Comparison of ENCODE assay signal across 20 cellular contexts in genomic region chr6:14748679-14749078, GRCh38.
A peak's percentile ranks its signal among the peaks of the same experiment; 100 is the strongest.
DNase-seq lines count a peak whose midpoint lies in the region; ATAC-seq, FAIRE-seq and TF ChIP-seq lines count a peak whose summit lies in the region.
"Had no signal": no experiment of that assay in that cellular context is flagged by ENCODE, and none has a peak within 500 bp of the region (broad histone marks: within the 10 kb centered on the region; RNA-seq: fewer than 3 reads in every experiment).

No MANE protein-coding gene starts in this region.

- CTCF ChIA-PET in HCT116 (lab: Charles Lee) (no interaction called here), HepG2 (lab: Yijun Ruan, JAX; ENCODE audit: low intra/inter-chr PET ratio, low total read pairs) (no interaction called here)
- CTCF ChIA-PET in activated CD4-positive, alpha-beta memory T cell treated with anti-CD3 and anti-CD28 coated beads, Interleukin-2, amount 10 ng/mL, durations not matched to agents 7 days and 5 days (lab: Charles Lee) = interaction anchor here (1.0 kb wide), 1 partner anchor 83 kb away, joined by 3 read pairs; no protein-coding TSS in a partner anchor

- H3K9me2 ChIP-seq in HCT116 (ENCODE audit: insufficient read depth) = no peaks in the 10 kb centered on the region

- no peaks in the 10 kb centered on the region for H3K36me3 Mint-ChIP-seq in activated CD4-positive, alpha-beta memory T cell treated with anti-CD3 and anti-CD28 coated beads, Interleukin-2, amount 10 ng/mL, durations not matched to agents 7 days and 5 days (ENCODE audit: low read depth)
- H3K36me3 Mint-ChIP-seq in immature natural killer cell = peaks cover 0 to 4% (median 0%) of the 10 kb centered on the region in 3 donors

- ATAC-seq in HCT116 = no peak
- no peak for ATAC-seq in HepG2
- ATAC-seq: left lobe of liver, SK-N-SH treated with all-trans-retinoic acid at 6 μM for 48 hours had no signal

- H3K4me3 Mint-ChIP-seq in activated CD4-positive, alpha-beta memory T cell treated with anti-CD3 and anti-CD28 coated beads, Interleukin-2, amount 10 ng/mL, durations not matched to agents 7 days and 5 days = peak overlapping the region; percentile 0
- peak overlapping the region; percentile 0 to 92 (median 37) for H3K4me3 Mint-ChIP-seq in immature natural killer cell

- DNase-seq in activated CD8-positive, alpha-beta memory T cell treated with anti-CD3 and anti-CD28 coated beads, Interleukin-2, amount 50 U/mL, for 48 hours = peak; percentile 48
- DNase-seq in activated CD8-positive, alpha-beta memory T cell treated with anti-CD3 and anti-CD28 coated beads, Interleukin-2, amount 50 U/mL, for 4 hours = no peak
- DNase-seq in HCT116 (ENCODE audit: low read depth, low spot score) (no peak), immature natural killer cell (no peak), NCI-H128 (lab: John Stamatoyannopoulos, UW; ENCODE audit: unreplicated experiment) (no peak), dorsolateral prefrontal cortex (no peak), HepG2 (ENCODE audit: low spot score) (no peak)
- peak; percentile 42 for DNase-seq in activated CD4-positive, alpha-beta memory T cell treated with anti-CD3 and anti-CD28 coated beads, Interleukin-2, amount 10 ng/mL, durations not matched to agents 7 days and 5 days
- DNase-seq: activated effector memory CD4-positive, alpha-beta T cell treated with Interleukin-2 at 50 U/mL for 16 hours; cerebellar nuclear complex; effector memory CD4-positive, alpha-beta T cell; HCEC 1CT; head of caudate nucleus; NCI-H1417 treated with DMSO at 0.1 percent for 48 hours; NCI-H748 treated with DMSO at 0.1 percent for 48 hours had no signal

- in situ Hi-C loops in HepG2 (cut with HindIII; ENCODE audit: extremely low pct_ligation_motif_present, low pct_unique_long_range_greater_than_20kb) = no loop called here

- H3K4me3 ChIP-seq in HCT116 (replicated peaks in 1 of 2; ENCODE audit: low read depth in 1 of 2, low read length in 2 of 2) = no peak overlapping the region
- no peak overlapping the region for H3K4me3 ChIP-seq in dorsolateral prefrontal cortex
- no peak overlapping the region for H3K4me3 ChIP-seq in HepG2 (replicated peaks in 1 of 3; ENCODE audit: insufficient read depth in 1 of 3, low read depth in 2 of 3, low read length in 3 of 3)
- H3K4me3 ChIP-seq: thoracic aorta had no signal

- H3K9me3 ChIP-seq in HCT116 (ENCODE audit: control insufficient read depth in 1 of 2, insufficient read depth in 1 of 2, low read depth in 1 of 2, low read length in 2 of 2) (no peaks in the 10 kb centered on the region), HepG2 (ENCODE audit: low read length) (no peaks in the 10 kb centered on the region)
- H3K9me3 ChIP-seq: thoracic aorta had no signal

- H3K27ac Mint-ChIP-seq in activated CD4-positive, alpha-beta memory T cell treated with anti-CD3 and anti-CD28 coated beads, Interleukin-2, amount 10 ng/mL, durations not matched to agents 7 days and 5 days = peak overlapping the region; percentile 1
- H3K27ac Mint-ChIP-seq in immature natural killer cell = peak overlapping the region in 1 of 6 donors; percentile 46

- no peak overlapping the region for H3K4me2 ChIP-seq in HCT116 (ENCODE audit: low read length)
- H3K4me2 ChIP-seq in HepG2 (ENCODE audit: low read depth, low read length) = no peak overlapping the region

- RAD21 ChIA-PET in HCT116 (lab: Charles Lee; ENCODE audit: low non-redundant PET in 1 of 2, low total read pairs in 2 of 2, uncharacterized antibody in 2 of 2, unreplicated experiment in 2 of 2) = no interaction called here

- no peak for FAIRE-seq in HepG2 (lab: Jason Lieb, UNC)
- FAIRE-seq: G401.6, RCC 7860 had no signal

- H3K27ac ChIP-seq in HCT116 (ENCODE audit: low read depth, low read length) = no peak overlapping the region
- no peak overlapping the region for H3K27ac ChIP-seq in dorsolateral prefrontal cortex
- no peak overlapping the region for H3K27ac ChIP-seq in HepG2 (ENCODE audit: extremely low read length, insufficient read depth, low read length)
- H3K27ac ChIP-seq: thoracic aorta had no signal

- 36% methylated on average over 4 of the region's 4 CpGs for WGBS in HepG2 (ENCODE audit: low lambda C conversion rate)

- BruUV-seq in HCT116 (replicated peaks; lab: Mats Ljungman, UMichigan) (no TSS peak), HepG2 (replicated peaks; lab: Mats Ljungman, UMichigan) (no TSS peak)

- intact Hi-C loops in HCT116 (cut with micrococcal nuclease) = no loop called here
- intact Hi-C loops in dorsolateral prefrontal cortex (cut with DNase I) = no loop called here
- intact Hi-C loops in HepG2 (cut with micrococcal nuclease; ENCODE audit: unreplicated experiment) = no loop called here

- no peaks in the 10 kb centered on the region for H3K27me3 ChIP-seq in HCT116 (ENCODE audit: insufficient read depth, low read length)
- H3K27me3 ChIP-seq in dorsolateral prefrontal cortex = peaks cover 0 to 4% (median 0%) of the 10 kb centered on the region in 45 donors
- no peaks in the 10 kb centered on the region for H3K27me3 ChIP-seq in HepG2 (ENCODE audit: control insufficient read depth in 1 of 2, insufficient read depth in 2 of 2, low read length in 2 of 2)

- H3K36me3 ChIP-seq in HCT116 (ENCODE audit: control insufficient read depth in 1 of 2, insufficient read depth in 2 of 2, low read length in 2 of 2) = no peaks in the 10 kb centered on the region
- no peaks in the 10 kb centered on the region for H3K36me3 ChIP-seq in HepG2 (replicated peaks in 1 of 2; ENCODE audit: control insufficient read depth in 1 of 2, insufficient read depth in 2 of 2, low read length in 2 of 2)
- H3K36me3 ChIP-seq: thoracic aorta had no signal

- POLR2A ChIA-PET in HCT116 (lab: Charles Lee) = no interaction called here
- POLR2A ChIA-PET in activated CD4-positive, alpha-beta memory T cell treated with anti-CD3 and anti-CD28 coated beads, Interleukin-2, amount 10 ng/mL, durations not matched to agents 7 days and 5 days (lab: Charles Lee) = interaction anchor here (0.7 to 1.5 kb wide), 3 partner anchors 15 to 128 kb away, joined by 3 to 5 read pairs (median 3); no protein-coding TSS in a partner anchor
- POLR2A ChIA-PET in HepG2 (lab: Yijun Ruan, JAX) = no interaction called here

- no peaks in the 10 kb centered on the region for H3K79me2 ChIP-seq in HCT116 (ENCODE audit: insufficient read depth, low read length)
- no peaks in the 10 kb centered on the region for H3K79me2 ChIP-seq in HepG2 (ENCODE audit: insufficient read depth, low read length)

- TF ChIP-seq EP300 in HepG2 (IDR thresholded peaks at IDR 0.05; ENCODE audit: low read depth in 2 of 2, low read length in 2 of 2) = no peak
- TF ChIP-seq EP300 in HepG2 (CRISPR knock-in tag; IDR thresholded peaks at IDR 0.05; ENCODE audit: borderline replicate concordance) = no peak

- no peak for TF ChIP-seq POLR2A in HCT116 (IDR thresholded peaks at IDR 0.05; ENCODE audit: borderline replicate concordance, extremely low read depth, insufficient read depth, insufficient read length)
- TF ChIP-seq POLR2A in HepG2 (IDR thresholded peaks at IDR 0.05; ENCODE audit: insufficient read depth in 1 of 2, low read depth in 2 of 2, low read length in 2 of 2) = no peak

- peaks cover 54% of the 10 kb centered on the region for H3K4me1 Mint-ChIP-seq in activated CD4-positive, alpha-beta memory T cell treated with anti-CD3 and anti-CD28 coated beads, Interleukin-2, amount 10 ng/mL, durations not matched to agents 7 days and 5 days
- H3K4me1 Mint-ChIP-seq in immature natural killer cell = peaks cover 43 to 53% of the 10 kb centered on the region in 2 donors

- H4K20me1 ChIP-seq in HCT116 (ENCODE audit: insufficient read depth) (no peaks in the 10 kb centered on the region), HepG2 (ENCODE audit: insufficient read depth, low read length) (no peaks in the 10 kb centered on the region)

- TF ChIP-seq RAD21 in HCT116 (IDR thresholded peaks at IDR 0.05; ENCODE audit: low read depth) (no peak), HepG2 (CRISPR knock-in tag; IDR thresholded peaks at IDR 0.05) (no peak)

- no peak for TF ChIP-seq CTCF in HCT116 (IDR thresholded peaks at IDR 0.05 in 2 of 3, conservative IDR thresholded peaks at IDR 0.05 in 1 of 3; ENCODE audit: borderline replicate concordance in 1 of 3, insufficient read depth in 1 of 3, low read depth in 2 of 3, low read length in 2 of 3)
- TF ChIP-seq CTCF in dorsolateral prefrontal cortex (IDR thresholded peaks at IDR 0.05 in 54 of 56, conservative IDR thresholded peaks at IDR 0.05 in 2 of 56; ENCODE audit: low read depth in 1 of 56, partially characterized antibody in 56 of 56) = no peak
- no peak for TF ChIP-seq CTCF in HepG2 (CRISPR knock-in tag; IDR thresholded peaks at IDR 0.05)

- no peaks in the 10 kb centered on the region for H3K9me3 Mint-ChIP-seq in activated CD4-positive, alpha-beta memory T cell treated with anti-CD3 and anti-CD28 coated beads, Interleukin-2, amount 10 ng/mL, durations not matched to agents 7 days and 5 days
- H3K9me3 Mint-ChIP-seq in immature natural killer cell = no peaks in the 10 kb centered on the region

- no peaks in the 10 kb centered on the region for H3K27me3 Mint-ChIP-seq in activated CD4-positive, alpha-beta memory T cell treated with anti-CD3 and anti-CD28 coated beads, Interleukin-2, amount 10 ng/mL, durations not matched to agents 7 days and 5 days
- peaks cover 3 to 5% (median 3%) of the 10 kb centered on the region in 3 donors for H3K27me3 Mint-ChIP-seq in immature natural killer cell (ENCODE audit: low read depth in 3 of 3)

- H3K4me1 ChIP-seq in HCT116 (ENCODE audit: control insufficient read depth in 1 of 2, insufficient read depth in 2 of 2, low read length in 2 of 2) (peaks cover 5 to 16% of the 10 kb centered on the region in 2 experiments), HepG2 (ENCODE audit: insufficient read depth, low read length) (0 out of 2 replicates have a peak, but pooled peaks cover 9% of the 10 kb centered on the region)

- H3K9ac ChIP-seq in HCT116 (ENCODE audit: low read length) (no peak overlapping the region), HepG2 (ENCODE audit: insufficient read depth, low read depth, low read length) (no peak overlapping the region)

- H2AFZ ChIP-seq in HCT116 (ENCODE audit: low read depth, low read length, poor library complexity, severe bottlenecking) = peak overlapping the region; percentile 79
- no peak overlapping the region for H2AFZ ChIP-seq in HepG2 (ENCODE audit: low read length)

TF ChIP-seq in HCT116, 20 proteins besides CTCF, POLR2A, EP300 and RAD21 (continues in another document):
- TF ChIP-seq, protein P1, sequence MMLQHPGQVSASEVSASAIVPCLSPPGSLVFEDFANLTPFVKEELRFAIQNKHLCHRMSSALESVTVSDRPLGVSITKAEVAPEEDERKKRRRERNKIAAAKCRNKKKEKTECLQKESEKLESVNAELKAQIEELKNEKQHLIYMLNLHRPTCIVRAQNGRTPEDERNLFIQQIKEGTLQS (IDR thresholded peaks at IDR 0.05) = no peak
- TF ChIP-seq CEBPB (IDR thresholded peaks at IDR 0.05; ENCODE audit: low read depth) (no peak), ELF1 (IDR thresholded peaks at IDR 0.05; ENCODE audit: borderline replicate concordance, low read depth) (no peak)

TF ChIP-seq in HepG2, 621 proteins besides CTCF, POLR2A, EP300 and RAD21 (continues in another document):
- TF ChIP-seq SIN3B (IDR thresholded peaks at IDR 0.05; ENCODE audit: low read length) (no peak), IRX3 (CRISPR knock-in tag; IDR thresholded peaks at IDR 0.05; ENCODE audit: borderline replicate concordance, low read depth) (no peak), ZNF326 (CRISPR knock-in tag; IDR thresholded peaks at IDR 0.05; ENCODE audit: borderline replicate concordance) (no peak), ZIK1 (CRISPR knock-in tag; IDR thresholded peaks at IDR 0.05; ENCODE audit: borderline replicate concordance, low read depth) (no peak)

Comparison
In these comparisons a context has a peak if more than half of its experiments do, and no peak if none do; other contexts are left out.
1. DNase-seq: peak in activated CD8-positive, alpha-beta memory T cell treated with anti-CD3 and anti-CD28 coated beads, Interleukin-2, amount 50 U/mL, for 48 hours (single experiment) and activated CD4-positive, alpha-beta memory T cell treated with anti-CD3 and anti-CD28 coated beads, Interleukin-2, amount 10 ng/mL, durations not matched to agents 7 days and 5 days (single experiment); none in activated CD8-positive, alpha-beta memory T cell treated with anti-CD3 and anti-CD28 coated beads, Interleukin-2, amount 50 U/mL, for 4 hours (single experiment), HCT116 (single experiment), immature natural killer cell (0 of 3), NCI-H128 (single experiment), dorsolateral prefrontal cortex (0 of 10) and HepG2 (single experiment).